11 cellular contexts compared by ENCODE assay signal in genomic region chr11:130179396-130180306, GRCh38. TPM values are rescaled to one million over a fixed set of nuclear protein-coding genes. Genes with fewer than 3 reads are reported as not detected.
DNase-seq lines count a peak whose midpoint lies in the region; ATAC-seq and TF ChIP-seq lines count a peak whose summit lies in the region.
"Had no signal": no experiment of that assay in that cellular context is flagged by ENCODE, and none has a peak within 500 bp of the region (broad histone marks: within the 10 kb centered on the region; RNA-seq: fewer than 3 reads in every experiment).

No MANE protein-coding gene starts in this region.

- TF ChIP-seq CTCF in OCI-LY7 (conservative IDR thresholded peaks at IDR 0.05; ENCODE audit: low read length): no peak

- H3K27me3 ChIP-seq in thymus (ENCODE audit: control insufficient read depth, insufficient read depth): no peaks in the 10 kb centered on the region

- peak overlapping the region; percentile 94 for H3K4me2 ChIP-seq in OCI-LY7 (ENCODE audit: low read length)

- intact Hi-C loops in OCI-LY7 (cut with micrococcal nuclease; ENCODE audit: unreplicated experiment): loop anchor here (2.0 to 5.0 kb wide), 5 partner anchors 32 to 1452 kb away; partner anchors contain the start of gene PRDM10

- DNase-seq in DMS153 treated with DMSO at 0.1 percent for 48 hours (lab: John Stamatoyannopoulos, UW; ENCODE audit: unreplicated experiment) (peak; percentile 25), DMS153 (lab: John Stamatoyannopoulos, UW) (no peak), OCI-LY7 (ENCODE audit: low spot score) (peak; percentile 76), kidney tubule cell (ENCODE audit: low spot score) (peak; percentile 95), amygdala (lab: John Stamatoyannopoulos, UW) (no peak)
- no peak for DNase-seq in activated CD4-positive, alpha-beta T cell treated with anti-CD3 and anti-CD28 coated beads, Interleukin-2, amount 50 U/mL, for 1 hour
- DNase-seq: stimulated activated CD4-positive, alpha-beta T cell treated with anti-CD3 and anti-CD28 coated beads, Interleukin-15, amount 100 ng/mL, for 24 hours; T-helper 2 cell had no signal

- peaks cover 92% of the 10 kb centered on the region for H3K79me2 ChIP-seq in OCI-LY7 (ENCODE audit: insufficient read depth, low read depth, low read length)

- no TSS peak for BruUV-seq in OCI-LY7 (replicated peaks; lab: Mats Ljungman, UMichigan)

- H2AFZ ChIP-seq in OCI-LY7 (ENCODE audit: low read length): no peak overlapping the region

- no peaks in the 10 kb centered on the region for H4K20me1 ChIP-seq in OCI-LY7 (ENCODE audit: insufficient read depth, low read length)

- H3K36me3 ChIP-seq in OCI-LY7 (ENCODE audit: insufficient read depth, low read length) (peaks cover 41% of the 10 kb centered on the region), thymus (ENCODE audit: control insufficient read depth, insufficient read depth) (no peaks in the 10 kb centered on the region)

- no peaks in the 10 kb centered on the region for H3K9me2 ChIP-seq in OCI-LY7 (ENCODE audit: insufficient read depth, low read length)

- ATAC-seq in GM19455 (IDR thresholded peaks at IDR 0.05; ENCODE audit: unreplicated experiment): no peak

- H3K27ac ChIP-seq in OCI-LY7 (ENCODE audit: low read depth, low read length, poor library complexity, severe bottlenecking): peak overlapping the region; percentile 99
- H3K27ac ChIP-seq in thymus (ENCODE audit: low read depth): peak overlapping the region; percentile 42

- 93% methylated on average over 21 of the region's 21 CpGs for WGBS in thymus

- CTCF ChIA-PET in OCI-LY7 (lab: Charles Lee; ENCODE audit: unreplicated experiment): no interaction called here

- H3K9me3 ChIP-seq in OCI-LY7 (ENCODE audit: low read length) (peaks cover 6% of the 10 kb centered on the region; the same call in 1 of the 2 replicates), thymus (ENCODE audit: control insufficient read depth) (no peaks in the 10 kb centered on the region)

- H3K4me3 ChIP-seq in OCI-LY7 (ENCODE audit: low read depth, low read length, poor library complexity, severe bottlenecking) (peak overlapping the region; percentile 64), thymus (ENCODE audit: low read length) (no peak overlapping the region)

- H3K4me1 ChIP-seq in OCI-LY7 (ENCODE audit: insufficient read depth, low read length, poor library complexity, severe bottlenecking): peaks cover 91% of the 10 kb centered on the region
- no peaks in the 10 kb centered on the region for H3K4me1 ChIP-seq in thymus (ENCODE audit: control insufficient read depth, insufficient read depth, low read length)

- POLR2A ChIA-PET in OCI-LY7 (lab: Charles Lee): interaction anchor here (0.7 to 5.9 kb wide), 12 partner anchors 9 to 232 kb away, joined by 3 to 74 read pairs (median 4); partner anchors contain the start of gene PRDM10

RNA-seq across cellular contexts. Expression of gene ST14, which starts 20.1 kb away (rescaled TPM):
- 110 and 135 TPM in 2 replicates for total RNA-seq in OCI-LY7 (2014; rRNA removed; shearing (Covaris generic))
- total RNA-seq in OCI-LY7 (2022): 98.0 and 109 TPM in 2 replicates
- polyA plus RNA-seq in thymus: 28.6 TPM
- total RNA-seq: NCI-H460 had no signal

Comparison
In these comparisons a context has a peak if more than half of its experiments do, and no peak if none do; other contexts are left out.
1. DNase-seq: peak in DMS153 treated with DMSO at 0.1 percent for 48 hours (single experiment), OCI-LY7 (single experiment) and kidney tubule cell (single experiment); none in DMS153 (single experiment), amygdala (0 of 56) and activated CD4-positive, alpha-beta T cell treated with anti-CD3 and anti-CD28 coated beads, Interleukin-2, amount 50 U/mL, for 1 hour (single experiment).